Comparison of ENCODE assay signal across 7 cellular contexts in the genomic region with DNA sequence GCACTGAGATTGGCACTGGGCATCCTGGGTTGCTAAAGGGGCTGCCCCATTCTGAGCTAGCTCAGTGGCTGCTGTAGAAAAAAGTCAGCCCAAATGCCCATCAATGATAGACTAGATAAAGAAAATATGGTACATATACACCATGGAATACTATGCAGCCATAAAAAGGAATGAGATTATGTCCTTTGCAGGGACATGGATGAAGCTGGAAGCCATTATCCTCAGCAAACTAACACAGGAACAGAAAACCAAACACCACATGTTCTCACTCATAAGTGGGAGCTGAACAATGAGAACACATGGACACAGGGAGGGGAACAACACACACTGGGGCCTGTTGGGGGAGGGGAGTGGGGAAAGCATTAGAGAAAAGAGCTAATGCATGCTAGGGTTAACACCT.
DNase-seq lines count a peak whose midpoint lies in the region; ATAC-seq and TF ChIP-seq lines count a peak whose summit lies in the region.
"Not testable (repeated sequence)": the region's sequence is repeated elsewhere in the genome, so short reads cannot be mapped to it uniquely, and the experiment has no call there.

No MANE protein-coding gene starts in this region.

- not testable (repeated sequence) for H3K9ac ChIP-seq in SK-N-SH

- H3K27me3 Mint-ChIP-seq in CD8-positive, alpha-beta memory T cell; activated CD8-positive, alpha-beta T cell treated with anti-CD3 and anti-CD28 coated beads, Interleukin-2, amount 10 ng/mL, durations not matched to agents 7 days and 5 days (ENCODE audit: low read depth); central memory CD8-positive, alpha-beta T cell; immature natural killer cell (ENCODE audit: low read depth in 3 of 3); naive thymus-derived CD8-positive, alpha-beta T cell; stimulated activated memory B cell treated with anti-CD40 and anti-IgM and Interleukin-4, amounts not matched to agents 10 μg/mL and 1 μg/mL and 100 μg/mL, for 72 hours: not testable (repeated sequence)

- not testable (repeated sequence) for H3K9me2 ChIP-seq in SK-N-SH

- H3K27ac Mint-ChIP-seq in CD8-positive, alpha-beta memory T cell, result peak overlapping the region in 7 of 8 donors; percentile 30 to 93 (median 90)
- H3K27ac Mint-ChIP-seq in activated CD8-positive, alpha-beta T cell treated with anti-CD3 and anti-CD28 coated beads, Interleukin-2, amount 10 ng/mL, durations not matched to agents 7 days and 5 days, result peak overlapping the region; percentile 99
- H3K27ac Mint-ChIP-seq in central memory CD8-positive, alpha-beta T cell (ENCODE audit: low read depth), result peak overlapping the region; percentile 84
- peak overlapping the region in 3 of 6 donors; percentile 71 to 94 (median 93) for H3K27ac Mint-ChIP-seq in immature natural killer cell
- H3K27ac Mint-ChIP-seq in naive thymus-derived CD8-positive, alpha-beta T cell, result peak overlapping the region in 9 of 10 donors; percentile 19 to 99 (median 92)
- peak overlapping the region; percentile 97 for H3K27ac Mint-ChIP-seq in stimulated activated memory B cell treated with anti-CD40 and anti-IgM and Interleukin-4, amounts not matched to agents 10 μg/mL and 1 μg/mL and 100 μg/mL, for 72 hours

- H3K4me1 ChIP-seq in CD8-positive, alpha-beta memory T cell (ENCODE audit: insufficient read depth, low read length), result peaks cover 38% of the 10 kb centered on the region
- peaks cover 0 to 27% of the 10 kb centered on the region in 2 experiments; a peak in 2 of 4 replicates for H3K4me1 ChIP-seq in SK-N-SH (ENCODE audit: control insufficient read depth in 1 of 2, insufficient read depth in 2 of 2, low read depth in 1 of 2, low read length in 1 of 2)

- not testable (repeated sequence) for H3K4me3 ChIP-seq in CD8-positive, alpha-beta memory T cell (ENCODE audit: low read length); SK-N-SH (ENCODE audit: low read depth in 2 of 2, low read length in 1 of 2)

- H3K27ac ChIP-seq in CD8-positive, alpha-beta memory T cell (ENCODE audit: low read depth, low read length), result peak overlapping the region; percentile 56
- H3K27ac ChIP-seq in SK-N-SH (ENCODE audit: low read depth in 2 of 2, low read length in 1 of 2), result peak overlapping the region; percentile 50 to 89; a peak in 3 of 4 replicates

- H4K20me1 ChIP-seq in SK-N-SH (ENCODE audit: insufficient read depth), result not testable (repeated sequence)

- H3K4me2 ChIP-seq in SK-N-SH, result not testable (repeated sequence)

- H3K4me3 Mint-ChIP-seq in CD8-positive, alpha-beta memory T cell, result peak overlapping the region in 4 of 7 donors; percentile 35 to 83 (median 59)
- not testable (repeated sequence) for H3K4me3 Mint-ChIP-seq in activated CD8-positive, alpha-beta T cell treated with anti-CD3 and anti-CD28 coated beads, Interleukin-2, amount 10 ng/mL, durations not matched to agents 7 days and 5 days; central memory CD8-positive, alpha-beta T cell; stimulated activated memory B cell treated with anti-CD40 and anti-IgM and Interleukin-4, amounts not matched to agents 10 μg/mL and 1 μg/mL and 100 μg/mL, for 72 hours
- H3K4me3 Mint-ChIP-seq in immature natural killer cell, result peak overlapping the region in 3 of 5 donors; percentile 8 to 42 (median 23)
- H3K4me3 Mint-ChIP-seq in naive thymus-derived CD8-positive, alpha-beta T cell, result peak overlapping the region in 2 of 10 donors; percentile 52 to 73

- not testable (repeated sequence) for H3K27me3 ChIP-seq in CD8-positive, alpha-beta memory T cell (ENCODE audit: insufficient read depth, low read length, poor library complexity, severe bottlenecking); SK-N-SH (ENCODE audit: insufficient read depth)

- CTCF ChIA-PET in CD8-positive, alpha-beta memory T cell (lab: Charles Lee), result interaction anchor here (1.2 to 1.3 kb wide), 2 partner anchors 24 to 35 kb away, joined by 3 read pairs; no protein-coding TSS in a partner anchor
- CTCF ChIA-PET in SK-N-SH (lab: Yijun Ruan, JAX), result not testable (repeated sequence)
- CTCF ChIA-PET in activated CD8-positive, alpha-beta T cell treated with anti-CD3 and anti-CD28 coated beads, Interleukin-2, amount 10 ng/mL, durations not matched to agents 7 days and 5 days (lab: Charles Lee), result interaction anchor here (0.6 to 2.7 kb wide), 7 partner anchors 8 to 730 kb away, joined by 3 to 13 read pairs (median 3); no protein-coding TSS in a partner anchor

- H3K36me3 Mint-ChIP-seq in CD8-positive, alpha-beta memory T cell; activated CD8-positive, alpha-beta T cell treated with anti-CD3 and anti-CD28 coated beads, Interleukin-2, amount 10 ng/mL, durations not matched to agents 7 days and 5 days (ENCODE audit: low read depth); central memory CD8-positive, alpha-beta T cell (ENCODE audit: insufficient read depth); immature natural killer cell; naive thymus-derived CD8-positive, alpha-beta T cell; stimulated activated memory B cell treated with anti-CD40 and anti-IgM and Interleukin-4, amounts not matched to agents 10 μg/mL and 1 μg/mL and 100 μg/mL, for 72 hours: not testable (repeated sequence)

- POLR2A ChIA-PET in CD8-positive, alpha-beta memory T cell (lab: Charles Lee), result interaction anchor here (0.6 to 1.2 kb wide), 7 partner anchors 11 to 268 kb away, joined by 3 to 9 read pairs (median 4); a partner anchor contains a TSS
- POLR2A ChIA-PET in SK-N-SH (lab: Yijun Ruan, JAX), result interaction anchor here (1.3 kb wide), 1 partner anchor 70 kb away, joined by 3 read pairs; no protein-coding TSS in a partner anchor
- POLR2A ChIA-PET in activated CD8-positive, alpha-beta T cell treated with anti-CD3 and anti-CD28 coated beads, Interleukin-2, amount 10 ng/mL, durations not matched to agents 7 days and 5 days (lab: Charles Lee), result interaction anchor here (0.7 to 2.4 kb wide), 4 partner anchors 8 to 186 kb away, joined by 3 to 10 read pairs (median 4); a partner anchor contains a TSS
- POLR2A ChIA-PET in naive thymus-derived CD8-positive, alpha-beta T cell (lab: Charles Lee), result interaction anchor here (0.8 to 1.9 kb wide), 5 partner anchors 10 to 328 kb away, joined by 3 to 13 read pairs (median 4); a partner anchor contains a TSS

- not testable (repeated sequence) for H3K36me3 ChIP-seq in CD8-positive, alpha-beta memory T cell (ENCODE audit: insufficient read depth, low read length); SK-N-SH (replicated peaks in 1 of 2; ENCODE audit: control insufficient read depth in 1 of 2, insufficient read depth in 2 of 2, low read length in 1 of 2)

- not testable (repeated sequence) for H3K9me3 Mint-ChIP-seq in CD8-positive, alpha-beta memory T cell; activated CD8-positive, alpha-beta T cell treated with anti-CD3 and anti-CD28 coated beads, Interleukin-2, amount 10 ng/mL, durations not matched to agents 7 days and 5 days (ENCODE audit: insufficient read depth); central memory CD8-positive, alpha-beta T cell; immature natural killer cell; naive thymus-derived CD8-positive, alpha-beta T cell; stimulated activated memory B cell treated with anti-CD40 and anti-IgM and Interleukin-4, amounts not matched to agents 10 μg/mL and 1 μg/mL and 100 μg/mL, for 72 hours

- not testable (repeated sequence) for H3F3A ChIP-seq in SK-N-SH (replicated peaks; ENCODE audit: insufficient read depth)

- H2AFZ ChIP-seq in SK-N-SH (ENCODE audit: low read depth), result 0 out of 2 replicates have a peak overlapping the region, but pooled peaks have one; percentile 84

- not testable (repeated sequence) for ATAC-seq in activated CD8-positive, alpha-beta T cell treated with anti-CD3 and anti-CD28 coated beads, Interleukin-2, amount 10 ng/mL, durations not matched to agents 7 days and 5 days; naive thymus-derived CD8-positive, alpha-beta T cell; stimulated activated memory B cell treated with anti-CD40 and anti-IgM and Interleukin-4, amounts not matched to agents 10 μg/mL and 1 μg/mL and 100 μg/mL, for 72 hours
- ATAC-seq in central memory CD8-positive, alpha-beta T cell (replicated peaks; ENCODE audit: extremely low read depth, poor library complexity, severe bottlenecking), result peak; percentile 44

- not testable (repeated sequence) for H3K79me2 ChIP-seq in SK-N-SH (ENCODE audit: insufficient read depth)

- not testable (repeated sequence) for DNase-seq in CD8-positive, alpha-beta memory T cell; SK-N-SH; activated CD8-positive, alpha-beta T cell treated with anti-CD3 and anti-CD28 coated beads, Interleukin-2, amount 10 ng/mL, durations not matched to agents 7 days and 5 days; central memory CD8-positive, alpha-beta T cell (ENCODE audit: low spot score in 2 of 2); naive thymus-derived CD8-positive, alpha-beta T cell
- DNase-seq in immature natural killer cell, result peak in 2 of 3 donors; percentile 8 to 16

- TF ChIP-seq RAD21 in SK-N-SH (IDR thresholded peaks at IDR 0.05; ENCODE audit: low read length), result not testable (repeated sequence)

- H3K9me3 ChIP-seq in CD8-positive, alpha-beta memory T cell (ENCODE audit: low read length); SK-N-SH: not testable (repeated sequence)

- not testable (repeated sequence) for TF ChIP-seq EP300 in SK-N-SH (IDR thresholded peaks at IDR 0.05; ENCODE audit: borderline replicate concordance in 1 of 2, low read depth in 1 of 2, low read length in 1 of 2)

- TF ChIP-seq CTCF in SK-N-SH (IDR thresholded peaks at IDR 0.05), result not testable (repeated sequence)

- H3K4me1 Mint-ChIP-seq in CD8-positive, alpha-beta memory T cell, result peaks cover 44 to 51% (median 50%) of the 10 kb centered on the region in 3 donors
- peaks cover 44% of the 10 kb centered on the region for H3K4me1 Mint-ChIP-seq in activated CD8-positive, alpha-beta T cell treated with anti-CD3 and anti-CD28 coated beads, Interleukin-2, amount 10 ng/mL, durations not matched to agents 7 days and 5 days (ENCODE audit: low read depth)
- peaks cover 55% of the 10 kb centered on the region for H3K4me1 Mint-ChIP-seq in central memory CD8-positive, alpha-beta T cell
- peaks cover 25% of the 10 kb centered on the region in 2 donors for H3K4me1 Mint-ChIP-seq in immature natural killer cell
- H3K4me1 Mint-ChIP-seq in naive thymus-derived CD8-positive, alpha-beta T cell, result peaks cover 27 to 57% (median 40%) of the 10 kb centered on the region in 4 donors
- H3K4me1 Mint-ChIP-seq in stimulated activated memory B cell treated with anti-CD40 and anti-IgM and Interleukin-4, amounts not matched to agents 10 μg/mL and 1 μg/mL and 100 μg/mL, for 72 hours, result peaks cover 50% of the 10 kb centered on the region
